14 cellular contexts compared by ENCODE assay signal in genomic region chr16:82197540-82198240, GRCh38. TPM values are rescaled to one million over a fixed set of nuclear protein-coding genes. Genes with fewer than 3 reads are reported as not detected.
DNase-seq lines count a peak whose midpoint lies in the region; TF ChIP-seq lines count a peak whose summit lies in the region.
"Had no signal": no experiment of that assay in that cellular context is flagged by ENCODE, and none has a peak within 500 bp of the region (broad histone marks: within the 10 kb centered on the region; RNA-seq: fewer than 3 reads in every experiment).

No MANE protein-coding gene starts in this region.

- no peak for TF ChIP-seq EP300 in suprapubic skin (IDR thresholded peaks at IDR 0.05)

- WGBS in suprapubic skin, result 35% methylated on average over 7 of the region's 7 CpGs
- 78 to 87% methylated on average over 7 of the region's 7 CpGs for WGBS in GM23248 (ENCODE audit: low coverage in 1 of 2, low lambda C conversion rate in 2 of 2, missing lambda C conversion rate in 2 of 2), 2 experiments

- no peaks in the 10 kb centered on the region for H4K20me1 ChIP-seq in GM23248 (ENCODE audit: insufficient read depth)

- DNase-seq in HPDE6-E6E7 (ENCODE audit: extremely low spot score), result peak; percentile 69
- DNase-seq in T47D (ENCODE audit: low read depth in 1 of 2, low spot score in 1 of 2), result peak; percentile 52 to 99
- DNase-seq in fibroblast of pulmonary artery (ENCODE audit: low read depth), result peak; percentile 84
- no peak for DNase-seq in suprapubic skin (ENCODE audit: low spot score in 2 of 2)
- DNase-seq in GM23248, result no peak
- no peak for DNase-seq in NCI-H69 (lab: John Stamatoyannopoulos, UW)
- DNase-seq in NCI-H82 (lab: John Stamatoyannopoulos, UW), result no peak
- DNase-seq: Caco-2, NCI-H1105 treated with DMSO at 0.1 percent for 48 hours, NCI-H187, NCI-H510A, Right ventricle myocardium superior, SK-N-SH had no signal

- no peaks in the 10 kb centered on the region for H3K9me2 ChIP-seq in GM23248 (ENCODE audit: insufficient read depth)
- H3K9me2 ChIP-seq: SK-N-SH had no signal

- no peaks in the 10 kb centered on the region for H3K27me3 ChIP-seq in suprapubic skin
- no peaks in the 10 kb centered on the region for H3K27me3 ChIP-seq in GM23248 (replicated peaks; ENCODE audit: insufficient read depth)

- H2AFZ ChIP-seq in GM23248, result no peak overlapping the region

- H3K79me2 ChIP-seq in GM23248 (ENCODE audit: insufficient read depth), result no peaks in the 10 kb centered on the region

- no peak overlapping the region for H3K4me3 ChIP-seq in fibroblast of pulmonary artery (replicated peaks; ENCODE audit: low read depth, low read length)
- H3K4me3 ChIP-seq in suprapubic skin, result no peak overlapping the region
- H3K4me3 ChIP-seq in GM23248, result no peak overlapping the region
- H3K4me3 ChIP-seq: A549 had no signal

- H3K4me1 ChIP-seq in suprapubic skin, result peaks cover 20% of the 10 kb centered on the region
- peaks cover 7% of the 10 kb centered on the region for H3K4me1 ChIP-seq in GM23248 (ENCODE audit: insufficient read depth)
- H3K4me1 ChIP-seq: A549 had no signal

- peak overlapping the region; percentile 57 for H3K27ac ChIP-seq in suprapubic skin
- no peak overlapping the region for H3K27ac ChIP-seq in GM23248
- H3K27ac ChIP-seq: A549 had no signal

- in situ Hi-C loops in T47D (cut with HindIII; ENCODE audit: low pct_unique_long_range_greater_than_20kb, low sequenced_read_pairs) (no loop called here), GM23248 (cut with MboI) (no loop called here)

- TF ChIP-seq CTCF in fibroblast of pulmonary artery (IDR thresholded peaks at IDR 0.05; ENCODE audit: low read length, missing control alignments) (no peak), suprapubic skin (IDR thresholded peaks at IDR 0.05) (no peak)

- no peak overlapping the region for H3K9ac ChIP-seq in GM23248
- H3K9ac ChIP-seq: SK-N-SH had no signal

- no peaks in the 10 kb centered on the region for H3K9me3 ChIP-seq in suprapubic skin
- H3K9me3 ChIP-seq in GM23248 (ENCODE audit: low read depth), result no peaks in the 10 kb centered on the region
- H3K9me3 ChIP-seq: A549, Caco-2, SK-N-SH had no signal

- peaks cover 7% of the 10 kb centered on the region; the same call in 1 of the 2 replicates for H3F3A ChIP-seq in GM23248 (ENCODE audit: insufficient read depth)

- H3K36me3 ChIP-seq in suprapubic skin (no peaks in the 10 kb centered on the region), GM23248 (ENCODE audit: low read depth) (no peaks in the 10 kb centered on the region)

- no peak for TF ChIP-seq POLR2A in suprapubic skin (IDR thresholded peaks at IDR 0.05)

- H3K4me2 ChIP-seq in GM23248 (ENCODE audit: unreplicated experiment), result no peak overlapping the region
- H3K4me2 ChIP-seq: A549, SK-N-SH had no signal

RNA-seq across cellular contexts. Expression of gene MPHOSPH6, which starts 27.7 kb away (rescaled TPM):
- total RNA-seq in suprapubic skin, result 10 to 100 TPM; 26.2 to 58.0 (median 33.5) TPM
- 18.1 and 34.9 TPM in 2 replicates for total RNA-seq in GM23248 (2014; rRNA removed; shearing (Covaris generic))
- 33.5 and 37.4 TPM in 2 replicates for polyA plus RNA-seq in GM23248 (2016; fragmentation: Nextera tagmentation; extraction: Ambion mirVana)

Comparison
In these comparisons a context has a peak if more than half of its experiments do, and no peak if none do; other contexts are left out.
1. DNase-seq: peak in HPDE6-E6E7 (single experiment), T47D (2 of 2) and fibroblast of pulmonary artery (single experiment); none in suprapubic skin (0 of 2), GM23248 (single experiment), NCI-H69 (single experiment) and NCI-H82 (single experiment).